Comparison of ENCODE assay signal across 1 cellular context in the genomic region with DNA sequence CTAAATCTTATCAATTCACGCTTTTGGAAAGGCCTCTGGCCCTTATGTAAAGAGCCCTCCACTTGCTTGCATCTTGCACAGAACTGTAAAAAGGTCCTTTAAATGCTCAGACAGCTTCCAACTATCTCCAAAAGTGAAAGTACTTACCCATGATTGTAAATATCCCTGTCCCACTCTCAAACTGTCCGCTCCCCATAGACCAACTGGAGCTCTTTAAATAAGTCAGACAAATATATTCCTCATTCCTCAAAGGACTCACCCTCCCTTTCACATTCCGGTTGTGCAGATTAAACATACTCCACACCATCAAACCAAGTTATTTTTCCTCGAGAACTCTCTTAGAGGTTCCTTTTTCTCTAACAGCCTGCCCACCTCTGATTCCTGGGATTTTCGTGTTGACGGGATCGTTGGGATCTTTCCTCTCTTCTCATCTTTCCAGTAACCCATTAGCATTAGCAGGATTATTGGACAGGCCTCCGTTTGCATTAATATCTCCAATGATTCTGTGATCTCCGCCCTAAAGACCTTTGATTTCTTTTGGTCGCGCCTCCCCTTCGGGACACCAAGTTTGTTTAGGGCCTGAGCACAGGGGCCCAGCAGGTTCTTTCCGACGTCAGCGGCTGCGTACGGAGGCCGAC.
TF ChIP-seq lines count a peak whose summit lies in the region.

No MANE protein-coding gene starts in this region.

TF ChIP-seq in A549, 52 proteins besides CTCF, POLR2A, EP300 and RAD21 (continued from another document):
- no peak for TF ChIP-seq POLR2AphosphoS2 (conservative IDR thresholded peaks at IDR 0.05; ENCODE audit: low read length)
- no peak for TF ChIP-seq CHD4 (IDR thresholded peaks at IDR 0.05; ENCODE audit: borderline replicate concordance)
- no peak for TF ChIP-seq MAZ (IDR thresholded peaks at IDR 0.05; ENCODE audit: borderline replicate concordance, low read depth, low read length)
- no peak for TF ChIP-seq RCOR1 (IDR thresholded peaks at IDR 0.05; ENCODE audit: low read depth, low read length)
- no peak for TF ChIP-seq NR3C1 (IDR thresholded peaks at IDR 0.05)
